In the genomic region with DNA sequence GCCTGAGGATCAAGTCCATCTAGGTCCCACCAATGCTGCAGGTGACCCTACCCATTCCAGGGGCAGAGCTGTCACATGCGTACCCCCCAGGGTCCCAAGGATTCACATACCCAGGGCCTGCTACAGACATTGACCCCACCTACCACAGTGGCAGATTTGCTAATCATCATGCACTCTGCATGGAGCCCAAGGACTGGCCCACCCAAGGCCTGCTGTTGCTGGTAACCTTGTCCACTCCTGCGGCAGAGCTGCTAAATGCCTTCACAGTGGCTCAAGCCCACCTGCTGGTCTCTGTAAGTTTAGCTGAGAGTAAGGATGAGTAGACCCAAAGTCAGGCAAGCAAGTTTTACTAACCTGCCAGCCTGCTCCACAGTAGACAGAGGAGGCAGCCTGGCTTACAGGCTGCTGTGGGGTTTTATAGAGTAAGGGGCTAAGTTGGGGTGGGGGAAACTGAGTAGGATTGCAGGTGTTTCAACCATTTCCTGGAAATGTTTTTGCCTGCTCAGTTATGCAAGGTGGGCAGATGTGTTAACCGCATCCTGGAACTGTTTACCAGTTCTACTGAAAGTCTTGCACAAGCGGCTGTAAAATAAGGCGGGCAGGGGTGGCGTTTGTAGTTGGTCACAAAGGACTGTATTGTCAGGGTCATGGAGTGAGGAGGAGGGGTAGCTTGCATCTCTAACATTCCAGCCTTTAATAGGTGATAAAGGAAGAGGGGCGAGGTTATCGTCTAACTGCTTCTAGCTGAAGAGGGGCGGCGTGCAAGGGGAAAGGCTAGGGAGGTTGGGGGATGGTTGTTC, we compare ENCODE assay signal across 27 cellular contexts.
"Had no signal": no experiment of that assay in that cellular context is flagged by ENCODE, and none has a peak within 500 bp of the region (broad histone marks: within the 10 kb centered on the region; RNA-seq: fewer than 3 reads in every experiment).

No MANE protein-coding gene starts in this region.

- H3K27ac Mint-ChIP-seq: activated naive CD8-positive, alpha-beta T cell; activated T-cell treated with anti-CD3 and anti-CD28 coated beads, Interleukin-2, amount 50 U/mL, for 72 hours; naive B cell; nephron progenitor cell; stimulated activated naive CD8-positive, alpha-beta T cell treated with anti-CD3 and anti-CD28 coated beads, Interleukin-15, Interleukin-2, amounts not matched to agents 100 ng/mL and 50 ng/mL, for 24 hours; T-helper 1 cell treated with Interleukin-12 subunit alpha and Interleukin-12 subunit beta and Interleukin-4 antibody, amounts not matched to agents 30 μg/mL and 1 μg/mL, for 36 hours; type B pancreatic cell had no signal

- H3K36me3 ChIP-seq: gastroesophageal sphincter, ovary, prostate gland had no signal

- H3K27me3 ChIP-seq: gastroesophageal sphincter, hepatocyte, ovary had no signal

- H3K4me3 Mint-ChIP-seq: activated naive CD8-positive, alpha-beta T cell; activated T-cell treated with anti-CD3 and anti-CD28 coated beads, Interleukin-2, amount 50 U/mL, for 72 hours; central memory CD8-positive, alpha-beta T cell; naive B cell; nephron progenitor cell; stimulated activated naive CD8-positive, alpha-beta T cell treated with anti-CD3 and anti-CD28 coated beads, Interleukin-15, Interleukin-2, amounts not matched to agents 100 ng/mL and 50 ng/mL, for 24 hours; T-helper 1 cell treated with Interleukin-12 subunit alpha and Interleukin-12 subunit beta and Interleukin-4 antibody, amounts not matched to agents 30 μg/mL and 1 μg/mL, for 36 hours; type B pancreatic cell had no signal

- H3K9me3 Mint-ChIP-seq: nephron progenitor cell, type B pancreatic cell had no signal

- H3K9me3 ChIP-seq: gastroesophageal sphincter, ovary, prostate gland had no signal

- H3K4me1 ChIP-seq: gastroesophageal sphincter, prostate gland had no signal

- H3K27ac ChIP-seq: coronary artery, dorsolateral prefrontal cortex, gastroesophageal sphincter, hepatocyte, ovary, prostate gland, VCaP had no signal

- H3K4me1 Mint-ChIP-seq: central memory CD8-positive, alpha-beta T cell; naive B cell; nephron progenitor cell had no signal

- ATAC-seq: activated T-cell treated with anti-CD3 and anti-CD28 coated beads, Interleukin-2, amount 50 U/mL, for 72 hours; gastroesophageal sphincter; left cardiac atrium; left ventricle myocardium superior had no signal

- DNase-seq: activated CD4-positive, alpha-beta T cell treated with anti-CD3 and anti-CD28 coated beads for 4 hours; activated CD4-positive, alpha-beta T cell treated with anti-CD3 and anti-CD28 coated beads, Interleukin-2, amount 50 U/mL, for 4 hours; activated naive CD4-positive, alpha-beta T cell treated with Interleukin-2 at 50 U/mL for 16 hours; activated T-cell treated with anti-CD3 and anti-CD28 coated beads for 4 hours; activated T-cell treated with anti-CD3 and anti-CD28 coated beads, Interleukin-2, amount 50 U/mL, for 72 hours; anterior cingulate cortex; dorsolateral prefrontal cortex; effector memory CD4-positive, alpha-beta T cell; erythroblast; left cardiac atrium; left ventricle myocardium superior; naive B cell; nephron progenitor cell; ovary; stimulated activated CD4-positive, alpha-beta T cell treated with anti-CD3 and anti-CD28 coated beads, Interleukin-2, amount 100 ng/mL, for 48 hours; substantia nigra; T-helper 9 cell had no signal

- H3K4me3 ChIP-seq: coronary artery, dorsolateral prefrontal cortex, gastroesophageal sphincter, hepatocyte, ovary, prostate gland had no signal

- H3K27me3 Mint-ChIP-seq: activated naive CD8-positive, alpha-beta T cell; central memory CD8-positive, alpha-beta T cell; naive B cell; stimulated activated naive CD8-positive, alpha-beta T cell treated with anti-CD3 and anti-CD28 coated beads, Interleukin-15, Interleukin-2, amounts not matched to agents 100 ng/mL and 50 ng/mL, for 24 hours; type B pancreatic cell had no signal

- H3K36me3 Mint-ChIP-seq: activated naive CD8-positive, alpha-beta T cell; naive B cell; type B pancreatic cell had no signal
